Comparison of ENCODE assay signal across 1 cellular context in genomic region chr12:51392556-51393237, GRCh38.
TF ChIP-seq lines count a peak whose summit lies in the region.

No MANE protein-coding gene starts in this region.

TF ChIP-seq in GM12878, 131 proteins besides CTCF, POLR2A, EP300 and RAD21 (continued from another document):
- TF ChIP-seq USF1 (IDR thresholded peaks at IDR 0.05; ENCODE audit: borderline replicate concordance, extremely low read length, insufficient read depth, low read depth, low read length), result no peak
- no peak for TF ChIP-seq SUPT20H (IDR thresholded peaks at IDR 0.05; ENCODE audit: borderline replicate concordance, control insufficient read depth, low read depth, low read length)
- TF ChIP-seq PRDM15 (CRISPR knock-in tag; IDR thresholded peaks at IDR 0.05), result no peak
- TF ChIP-seq ATF7 (IDR thresholded peaks at IDR 0.05; ENCODE audit: low read depth), result peak; percentile 1; the same call in 1 of the 2 replicates
- no peak for TF ChIP-seq GABPA (IDR thresholded peaks at IDR 0.05; ENCODE audit: low read depth)
- 0 out of 2 replicates have a peak, but pooled peaks have one; percentile 29 for TF ChIP-seq PKNOX1 (IDR thresholded peaks at IDR 0.05)
- TF ChIP-seq CHD1 (IDR thresholded peaks at IDR 0.05; ENCODE audit: low read depth, low read length), result no peak
- no peak for TF ChIP-seq KLF5 (IDR thresholded peaks at IDR 0.05; ENCODE audit: partially characterized antibody)
- no peak for TF ChIP-seq ZBTB4 (CRISPR knock-in tag; IDR thresholded peaks at IDR 0.05)
- TF ChIP-seq HCFC1 (IDR thresholded peaks at IDR 0.05; ENCODE audit: low read length), result no peak
- TF ChIP-seq MXI1 (IDR thresholded peaks at IDR 0.05; ENCODE audit: low read depth, low read length), result peak; percentile 71; the same call in 1 of the 2 replicates
- no peak for TF ChIP-seq EZH2 (IDR thresholded peaks at IDR 0.05; ENCODE audit: borderline replicate concordance, control insufficient read depth, low read depth, low read length)
- no peak for TF ChIP-seq ELK1 (IDR thresholded peaks at IDR 0.05; ENCODE audit: low read depth, low read length)
- TF ChIP-seq SRF (IDR thresholded peaks at IDR 0.05; ENCODE audit: low read depth in 2 of 2, low read length in 2 of 2), result no peak
- peak; percentile 72 to 79 for TF ChIP-seq BHLHE40 (IDR thresholded peaks at IDR 0.05; ENCODE audit: borderline replicate concordance in 1 of 2, low read depth in 2 of 2, low read length in 1 of 2)
- TF ChIP-seq POLR2AphosphoS5 (IDR thresholded peaks at IDR 0.05; ENCODE audit: low read length), result peak; percentile 64
- TF ChIP-seq IKZF1 (conservative IDR thresholded peaks at IDR 0.05), result no peak
- TF ChIP-seq GATAD2B (conservative IDR thresholded peaks at IDR 0.05; ENCODE audit: low read depth), result no peak
- no peak for TF ChIP-seq SUZ12 (IDR thresholded peaks at IDR 0.05; ENCODE audit: unreplicated experiment)
- TF ChIP-seq BCL11A (IDR thresholded peaks at IDR 0.05; ENCODE audit: low read depth, low read length), result no peak
- no peak for TF ChIP-seq TBL1XR1 (IDR thresholded peaks at IDR 0.05; ENCODE audit: low read depth, low read length)
- TF ChIP-seq LARP7 (IDR thresholded peaks at IDR 0.05), result no peak
- TF ChIP-seq ESRRA (IDR thresholded peaks at IDR 0.05; ENCODE audit: low read length), result no peak
- TF ChIP-seq FOXK2 (IDR thresholded peaks at IDR 0.05), result no peak
- no peak for TF ChIP-seq RUNX3 (IDR thresholded peaks at IDR 0.05; ENCODE audit: low read length)
- TF ChIP-seq BCLAF1 (IDR thresholded peaks at IDR 0.05), result no peak
- no peak for TF ChIP-seq ZBTB11 (CRISPR knock-in tag; IDR thresholded peaks at IDR 0.05)
- TF ChIP-seq CEBPZ (IDR thresholded peaks at IDR 0.05; ENCODE audit: low read depth, low read length), result no peak
- peak in 1 of 2 experiments; percentile 4; a peak in 1 of 4 replicates for TF ChIP-seq IKZF2 (IDR thresholded peaks at IDR 0.05)
- TF ChIP-seq RBBP5 (conservative IDR thresholded peaks at IDR 0.05), result no peak
- TF ChIP-seq PML (IDR thresholded peaks at IDR 0.05; ENCODE audit: low read length), result no peak
- no peak for TF ChIP-seq BMI1 (IDR thresholded peaks at IDR 0.05; ENCODE audit: borderline replicate concordance)
- TF ChIP-seq E2F8 (IDR thresholded peaks at IDR 0.05; ENCODE audit: low read depth, partially characterized antibody), result no peak
- no peak for TF ChIP-seq MYC (IDR thresholded peaks at IDR 0.05; ENCODE audit: insufficient read depth, insufficient read length, insufficient replicate concordance, low read length, severe bottlenecking)
TF ChIP-seq in GM12878: peak in this region for 19.
